ENCODE assay signal across 1 cellular context in the genomic region with DNA sequence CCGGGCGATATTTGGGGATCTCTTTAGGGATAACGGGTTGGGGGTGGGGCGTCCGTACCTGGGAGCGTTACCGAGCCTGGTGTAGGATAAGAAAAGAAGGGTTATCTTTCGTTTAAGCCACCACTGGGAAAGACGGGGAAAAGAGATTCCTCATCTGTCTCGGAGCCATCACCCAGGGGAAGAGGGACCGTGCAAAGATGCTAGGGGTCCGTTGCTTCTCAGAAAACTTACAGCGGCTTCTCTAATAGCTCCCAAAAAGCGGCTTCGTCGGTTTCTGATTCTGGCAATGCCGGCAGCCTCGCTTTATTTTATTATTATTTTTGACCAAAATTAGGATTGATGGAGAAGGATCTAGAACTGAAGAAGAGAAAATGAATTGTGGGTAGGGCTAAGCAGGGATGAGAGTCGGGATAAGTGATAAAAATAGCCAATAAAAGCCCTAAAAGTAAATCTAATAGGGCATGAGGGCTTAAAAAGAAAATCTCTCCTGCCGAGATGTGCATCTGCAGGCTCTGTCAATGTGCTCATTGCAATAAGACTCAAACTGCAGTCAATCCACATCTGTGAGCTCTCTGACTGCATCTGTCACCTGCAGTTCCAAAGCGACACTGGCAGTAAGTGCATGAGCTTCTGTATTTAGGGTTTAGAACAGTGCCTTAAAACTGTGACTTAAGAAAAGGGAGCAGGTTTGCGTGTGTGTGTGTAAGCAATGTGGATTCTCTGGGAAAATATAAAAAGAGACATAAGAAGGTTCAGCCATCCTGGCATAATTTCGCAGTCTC.
TF ChIP-seq lines count a peak whose summit lies in the region.

No MANE protein-coding gene starts in this region.

TF ChIP-seq in GM23338, 12 proteins besides CTCF, POLR2A, EP300 and RAD21 (continued from another document):
- TF ChIP-seq, protein P1, sequence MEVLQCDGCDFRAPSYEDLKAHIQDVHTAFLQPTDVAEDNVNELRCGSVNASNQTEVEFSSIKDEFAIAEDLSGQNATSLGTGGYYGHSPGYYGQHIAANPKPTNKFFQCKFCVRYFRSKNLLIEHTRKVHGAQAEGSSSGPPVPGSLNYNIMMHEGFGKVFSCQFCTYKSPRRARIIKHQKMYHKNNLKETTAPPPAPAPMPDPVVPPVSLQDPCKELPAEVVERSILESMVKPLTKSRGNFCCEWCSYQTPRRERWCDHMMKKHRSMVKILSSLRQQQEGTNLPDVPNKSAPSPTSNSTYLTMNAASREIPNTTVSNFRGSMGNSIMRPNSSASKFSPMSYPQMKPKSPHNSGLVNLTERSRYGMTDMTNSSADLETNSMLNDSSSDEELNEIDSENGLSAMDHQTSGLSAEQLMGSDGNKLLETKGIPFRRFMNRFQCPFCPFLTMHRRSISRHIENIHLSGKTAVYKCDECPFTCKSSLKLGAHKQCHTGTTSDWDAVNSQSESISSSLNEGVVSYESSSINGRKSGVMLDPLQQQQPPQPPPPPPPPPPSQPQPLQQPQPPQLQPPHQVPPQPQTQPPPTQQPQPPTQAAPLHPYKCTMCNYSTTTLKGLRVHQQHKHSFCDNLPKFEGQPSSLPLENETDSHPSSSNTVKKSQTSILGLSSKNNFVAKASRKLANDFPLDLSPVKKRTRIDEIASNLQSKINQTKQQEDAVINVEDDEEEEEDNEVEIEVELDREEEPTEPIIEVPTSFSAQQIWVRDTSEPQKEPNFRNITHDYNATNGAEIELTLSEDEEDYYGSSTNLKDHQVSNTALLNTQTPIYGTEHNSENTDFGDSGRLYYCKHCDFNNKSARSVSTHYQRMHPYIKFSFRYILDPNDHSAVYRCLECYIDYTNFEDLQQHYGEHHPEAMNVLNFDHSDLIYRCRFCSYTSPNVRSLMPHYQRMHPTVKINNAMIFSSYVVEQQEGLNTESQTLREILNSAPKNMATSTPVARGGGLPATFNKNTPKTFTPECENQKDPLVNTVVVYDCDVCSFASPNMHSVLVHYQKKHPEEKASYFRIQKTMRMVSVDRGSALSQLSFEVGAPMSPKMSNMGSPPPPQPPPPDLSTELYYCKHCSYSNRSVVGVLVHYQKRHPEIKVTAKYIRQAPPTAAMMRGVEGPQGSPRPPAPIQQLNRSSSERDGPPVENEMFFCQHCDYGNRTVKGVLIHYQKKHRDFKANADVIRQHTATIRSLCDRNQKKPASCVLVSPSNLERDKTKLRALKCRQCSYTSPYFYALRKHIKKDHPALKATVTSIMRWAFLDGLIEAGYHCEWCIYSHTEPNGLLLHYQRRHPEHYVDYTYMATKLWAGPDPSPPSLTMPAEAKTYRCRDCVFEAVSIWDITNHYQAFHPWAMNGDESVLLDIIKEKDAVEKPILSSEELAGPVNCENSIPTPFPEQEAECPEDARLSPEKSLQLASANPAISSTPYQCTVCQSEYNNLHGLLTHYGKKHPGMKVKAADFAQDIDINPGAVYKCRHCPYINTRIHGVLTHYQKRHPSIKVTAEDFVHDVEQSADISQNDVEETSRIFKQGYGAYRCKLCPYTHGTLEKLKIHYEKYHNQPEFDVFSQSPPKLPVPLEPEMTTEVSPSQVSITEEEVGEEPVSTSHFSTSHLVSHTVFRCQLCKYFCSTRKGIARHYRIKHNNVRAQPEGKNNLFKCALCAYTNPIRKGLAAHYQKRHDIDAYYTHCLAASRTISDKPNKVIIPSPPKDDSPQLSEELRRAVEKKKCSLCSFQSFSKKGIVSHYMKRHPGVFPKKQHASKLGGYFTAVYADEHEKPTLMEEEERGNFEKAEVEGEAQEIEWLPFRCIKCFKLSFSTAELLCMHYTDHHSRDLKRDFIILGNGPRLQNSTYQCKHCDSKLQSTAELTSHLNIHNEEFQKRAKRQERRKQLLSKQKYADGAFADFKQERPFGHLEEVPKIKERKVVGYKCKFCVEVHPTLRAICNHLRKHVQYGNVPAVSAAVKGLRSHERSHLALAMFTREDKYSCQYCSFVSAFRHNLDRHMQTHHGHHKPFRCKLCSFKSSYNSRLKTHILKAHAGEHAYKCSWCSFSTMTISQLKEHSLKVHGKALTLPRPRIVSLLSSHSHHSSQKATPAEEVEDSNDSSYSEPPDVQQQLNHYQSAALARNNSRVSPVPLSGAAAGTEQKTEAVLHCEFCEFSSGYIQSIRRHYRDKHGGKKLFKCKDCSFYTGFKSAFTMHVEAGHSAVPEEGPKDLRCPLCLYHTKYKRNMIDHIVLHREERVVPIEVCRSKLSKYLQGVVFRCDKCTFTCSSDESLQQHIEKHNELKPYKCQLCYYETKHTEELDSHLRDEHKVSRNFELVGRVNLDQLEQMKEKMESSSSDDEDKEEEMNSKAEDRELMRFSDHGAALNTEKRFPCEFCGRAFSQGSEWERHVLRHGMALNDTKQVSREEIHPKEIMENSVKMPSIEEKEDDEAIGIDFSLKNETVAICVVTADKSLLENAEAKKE (CRISPR knock-in tag; IDR thresholded peaks at IDR 0.05): no peak
- no peak for TF ChIP-seq EZH2phosphoT487 (IDR thresholded peaks at IDR 0.05; ENCODE audit: unreplicated experiment)
- TF ChIP-seq, protein P2, sequence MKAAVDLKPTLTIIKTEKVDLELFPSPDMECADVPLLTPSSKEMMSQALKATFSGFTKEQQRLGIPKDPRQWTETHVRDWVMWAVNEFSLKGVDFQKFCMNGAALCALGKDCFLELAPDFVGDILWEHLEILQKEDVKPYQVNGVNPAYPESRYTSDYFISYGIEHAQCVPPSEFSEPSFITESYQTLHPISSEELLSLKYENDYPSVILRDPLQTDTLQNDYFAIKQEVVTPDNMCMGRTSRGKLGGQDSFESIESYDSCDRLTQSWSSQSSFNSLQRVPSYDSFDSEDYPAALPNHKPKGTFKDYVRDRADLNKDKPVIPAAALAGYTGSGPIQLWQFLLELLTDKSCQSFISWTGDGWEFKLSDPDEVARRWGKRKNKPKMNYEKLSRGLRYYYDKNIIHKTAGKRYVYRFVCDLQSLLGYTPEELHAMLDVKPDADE (IDR thresholded peaks at IDR 0.05): no peak
- TF ChIP-seq ZNF114 (CRISPR knock-in tag; IDR thresholded peaks at IDR 0.05): no peak
- no peak for TF ChIP-seq NANOG (IDR thresholded peaks at IDR 0.05; ENCODE audit: borderline replicate concordance)
